29 cellular contexts compared by ENCODE assay signal in the genomic region with DNA sequence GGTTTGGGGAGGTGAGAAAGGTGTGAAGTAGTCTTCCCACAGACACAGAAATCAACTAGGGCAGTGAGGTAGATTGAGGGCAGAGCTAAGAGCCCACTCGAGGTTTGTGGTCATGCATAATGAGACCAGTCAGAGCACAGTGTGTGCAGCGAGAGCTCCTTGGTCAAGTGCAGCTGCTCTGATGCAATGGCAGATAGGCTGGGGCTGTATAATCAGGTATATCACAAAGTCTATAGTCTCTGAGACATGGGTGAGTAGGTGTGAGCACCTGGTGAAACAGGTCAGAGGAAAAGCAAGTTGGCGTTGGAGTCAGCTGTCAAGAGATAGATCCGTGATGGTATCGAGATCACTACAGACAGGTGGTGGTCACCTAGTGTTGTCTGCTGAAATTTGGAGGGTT. TPM values are rescaled to one million over a fixed set of nuclear protein-coding genes. Genes with fewer than 3 reads are reported as not detected.
"Had no signal": no experiment of that assay in that cellular context is flagged by ENCODE, and none has a peak within 500 bp of the region (broad histone marks: within the 10 kb centered on the region; RNA-seq: fewer than 3 reads in every experiment).

No MANE protein-coding gene starts in this region.

- H3K36me3 Mint-ChIP-seq: memory B cell; natural killer cell treated with Interleukin-12 subunit alpha and Interleukin-12 subunit beta and Interleukin-15 and Interleukin-18, amount 100 ng/mL, for 72 hours; stimulated activated memory B cell treated with anti-CD40 and anti-IgM and Interleukin-4, amounts not matched to agents 10 μg/mL and 1 μg/mL and 100 μg/mL, for 72 hours had no signal

- H3K27ac ChIP-seq: hepatocyte, left ventricle myocardium inferior, ovary, right atrium auricular region, right lobe of liver, tibial nerve, upper lobe of left lung had no signal

- H3K4me3 ChIP-seq: hepatocyte, left ventricle myocardium inferior, mucosa of descending colon, ovary, right atrium auricular region, right lobe of liver, smooth muscle cell, tibial nerve, upper lobe of left lung had no signal

- H3K79me2 ChIP-seq: hepatocyte had no signal

- H3K9me3 ChIP-seq: left ventricle myocardium inferior, mucosa of descending colon, ovary, right atrium auricular region, right lobe of liver, upper lobe of left lung had no signal

- H3K27me3 ChIP-seq: hepatocyte, ovary, right atrium auricular region, right lobe of liver, tibial nerve, upper lobe of left lung had no signal

- H3K4me3 Mint-ChIP-seq: memory B cell; naive thymus-derived CD4-positive, alpha-beta T cell; natural killer cell treated with Interleukin-12 subunit alpha and Interleukin-12 subunit beta and Interleukin-15 and Interleukin-18, amount 100 ng/mL, for 72 hours; stimulated activated memory B cell treated with anti-CD40 and anti-IgM and Interleukin-4, amounts not matched to agents 10 μg/mL and 1 μg/mL and 100 μg/mL, for 72 hours; stimulated activated naive CD8-positive, alpha-beta T cell treated with anti-CD3 and anti-CD28 coated beads, Interleukin-15, amount 100 ng/mL, for 72 hours had no signal

- DNase-seq: islet precursor cell; left ventricle myocardium inferior; midbrain; mucosa of descending colon; naive thymus-derived CD4-positive, alpha-beta T cell; ovary; right lobe of liver; stimulated activated CD4-positive, alpha-beta T cell treated with anti-CD3 and anti-CD28 coated beads, Interleukin-1b, Interleukin-23, amount 100 ng/mL, for 48 hours; stimulated activated CD4-positive, alpha-beta T cell treated with anti-CD3 and anti-CD28 coated beads, Interleukin-2, amount 100 ng/mL, for 48 hours; stimulated activated CD4-positive, alpha-beta T cell treated with anti-CD3 and anti-CD28 coated beads, Interleukin-4, amount 100 ng/mL, for 4 hours; stimulated activated CD8-positive, alpha-beta memory T cell treated with anti-CD3 and anti-CD28 coated beads, Interleukin-4, amount 100 ng/mL, for 48 hours; stimulated activated naive CD4-positive, alpha-beta T cell treated with Interleukin-2 at 50 U/mL for 16 hours; stimulated activated naive CD8-positive, alpha-beta T cell treated with anti-CD3 and anti-CD28 coated beads, Interleukin-15, amount 100 ng/mL, for 72 hours; substantia nigra had no signal

- H2AFZ ChIP-seq: hepatocyte had no signal

- H3K4me1 ChIP-seq: left ventricle myocardium inferior, right atrium auricular region, right lobe of liver, tibial nerve, upper lobe of left lung had no signal

- ATAC-seq: mucosa of descending colon; naive thymus-derived CD4-positive, alpha-beta T cell; natural killer cell treated with Interleukin-12 subunit alpha and Interleukin-12 subunit beta and Interleukin-15 and Interleukin-18, amount 100 ng/mL, for 72 hours; right lobe of liver; stimulated activated memory B cell treated with anti-CD40 and anti-IgM and Interleukin-4, amounts not matched to agents 10 μg/mL and 1 μg/mL and 100 μg/mL, for 72 hours; stimulated activated naive CD8-positive, alpha-beta T cell treated with anti-CD3 and anti-CD28 coated beads, Interleukin-15, amount 100 ng/mL, for 72 hours had no signal

- H3K4me2 ChIP-seq: hepatocyte, smooth muscle cell had no signal

- H3K9me3 Mint-ChIP-seq: memory B cell had no signal

- H3K36me3 ChIP-seq: left ventricle myocardium inferior, ovary, right atrium auricular region, right lobe of liver, tibial nerve, upper lobe of left lung had no signal

- H3K27ac Mint-ChIP-seq: memory B cell; naive thymus-derived CD4-positive, alpha-beta T cell; natural killer cell treated with Interleukin-12 subunit alpha and Interleukin-12 subunit beta and Interleukin-15 and Interleukin-18, amount 100 ng/mL, for 72 hours; progenitor cell of endocrine pancreas; stimulated activated memory B cell treated with anti-CD40 and anti-IgM and Interleukin-4, amounts not matched to agents 10 μg/mL and 1 μg/mL and 100 μg/mL, for 72 hours; stimulated activated naive CD8-positive, alpha-beta T cell treated with anti-CD3 and anti-CD28 coated beads, Interleukin-15, amount 100 ng/mL, for 72 hours had no signal

- H3K4me1 Mint-ChIP-seq: memory B cell; naive thymus-derived CD4-positive, alpha-beta T cell; stimulated activated memory B cell treated with anti-CD40 and anti-IgM and Interleukin-4, amounts not matched to agents 10 μg/mL and 1 μg/mL and 100 μg/mL, for 72 hours; stimulated activated naive CD8-positive, alpha-beta T cell treated with anti-CD3 and anti-CD28 coated beads, Interleukin-15, amount 100 ng/mL, for 72 hours had no signal

RNA-seq across cellular contexts. Expression of a gene that starts 17.6 kb away (rescaled TPM):
- total RNA-seq: left ventricle myocardium inferior; lower leg skin; lung microvascular endothelial cell; mesenteric fat pad; myocyte; naive thymus-derived CD4-positive, alpha-beta T cell; natural killer cell treated with Interleukin-12 subunit alpha and Interleukin-12 subunit beta and Interleukin-15 and Interleukin-18, amount 100 ng/mL, for 72 hours; pulmonary artery endothelial cell; renal cortical epithelial cell; right atrium auricular region; smooth muscle cell had no signal
- polyA plus RNA-seq: hepatocyte; naive thymus-derived CD4-positive, alpha-beta T cell; smooth muscle cell had no signal
